ENCODE assay signal across 8 cellular contexts in the genomic region with DNA sequence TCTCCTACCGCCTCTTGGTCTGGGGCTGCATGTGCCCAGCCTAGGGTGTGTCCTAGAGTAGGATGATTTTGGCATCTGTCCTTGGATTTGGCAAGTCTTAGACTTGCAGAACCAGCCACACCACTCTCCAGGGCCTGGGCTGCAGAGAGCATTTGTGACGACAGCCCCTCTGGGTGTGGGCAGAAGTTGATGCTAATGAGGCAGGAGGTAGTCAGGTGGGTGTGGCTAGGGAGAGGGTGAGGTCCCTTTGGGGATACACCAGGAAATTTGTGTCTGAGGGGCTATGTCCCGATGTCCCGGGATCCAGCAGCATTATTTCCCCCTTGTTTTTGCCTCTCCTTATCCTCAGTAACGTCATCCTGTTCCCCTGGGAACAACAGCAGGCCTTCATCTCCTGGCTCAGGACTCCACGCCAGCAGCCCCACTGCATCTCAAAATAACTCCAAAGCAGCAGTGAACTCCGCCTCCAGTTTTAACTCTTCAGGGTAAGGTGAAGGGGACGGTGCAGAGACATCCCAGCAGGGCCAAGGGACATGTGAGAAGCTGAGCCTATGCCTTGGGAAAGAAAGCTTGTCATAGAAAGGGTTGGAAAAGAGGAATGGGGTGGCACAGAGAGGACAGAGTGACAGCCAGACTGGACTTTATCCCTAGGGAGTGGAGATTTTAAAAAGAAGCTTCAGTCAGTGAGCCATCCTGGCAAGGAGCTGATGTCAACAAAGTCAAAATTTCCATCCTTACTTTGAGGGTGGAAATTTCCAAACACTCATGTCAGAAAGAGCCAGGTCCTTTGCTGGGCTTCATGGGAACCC. TPM values are rescaled to one million over a fixed set of nuclear protein-coding genes. Genes with fewer than 3 reads are reported as not detected.
A peak's percentile ranks its signal among the peaks of the same experiment; 100 is the strongest.
DNase-seq lines count a peak whose midpoint lies in the region; ATAC-seq, FAIRE-seq and TF ChIP-seq lines count a peak whose summit lies in the region.
"Had no signal": no experiment of that assay in that cellular context is flagged by ENCODE, and none has a peak within 500 bp of the region (broad histone marks: within the 10 kb centered on the region; RNA-seq: fewer than 3 reads in every experiment).

No MANE protein-coding gene starts in this region.

- H3K4me3 ChIP-seq in IMR-90 (ENCODE audit: insufficient read depth, low read depth, low read length) (no peak overlapping the region), cardiac fibroblast (replicated peaks in 1 of 2; ENCODE audit: low read depth in 2 of 2, low read length in 2 of 2) (no peak overlapping the region), kidney (ENCODE audit: low read length in 2 of 2) (no peak overlapping the region)

- H2BK15ac ChIP-seq in IMR-90 (ENCODE audit: low read depth, low read length), result no peak overlapping the region

- FAIRE-seq in kidney (lab: Jason Lieb, UNC), result no peak

- H4K20me1 ChIP-seq in IMR-90 (ENCODE audit: insufficient read depth, low read length), result no peaks in the 10 kb centered on the region

- no peak overlapping the region for H2BK5ac ChIP-seq in IMR-90 (ENCODE audit: low read depth, low read length, poor library complexity, severe bottlenecking)

- H3K36me3 ChIP-seq in IMR-90 (ENCODE audit: control insufficient read depth, insufficient read depth, low read length), result no peaks in the 10 kb centered on the region
- H3K36me3 ChIP-seq in kidney (ENCODE audit: control insufficient read depth in 1 of 2, insufficient read depth in 2 of 2, low read length in 2 of 2), result no peaks in the 10 kb centered on the region

- no peak overlapping the region for H2AK5ac ChIP-seq in IMR-90 (ENCODE audit: low read depth, low read length)

- TF ChIP-seq RAD21 in IMR-90 (IDR thresholded peaks at IDR 0.05; ENCODE audit: low read length), result no peak

- ATAC-seq in IMR-90 (ENCODE audit: low read depth) (peak; percentile 72), GM19397 (IDR thresholded peaks at IDR 0.05; ENCODE audit: unreplicated experiment) (no peak)

- BruUV-seq in IMR-90 (replicated peaks; lab: Mats Ljungman, UMichigan), result no TSS peak

- POLR2A ChIA-PET in IMR-90 (lab: Charles Lee; ENCODE audit: unreplicated experiment), result no interaction called here

- dilution Hi-C loops in IMR-90 (cut with HindIII; ENCODE audit: low sequenced_read_pairs, unreplicated experiment), result no loop called here

- no peak overlapping the region for H4K91ac ChIP-seq in IMR-90 (ENCODE audit: insufficient read depth, low read depth, low read length)

- peaks cover 8% of the 10 kb centered on the region for H3K27me3 ChIP-seq in IMR-90 (ENCODE audit: control insufficient read depth, insufficient read depth, low read length)

- intact Hi-C loops in IMR-90 (cut with micrococcal nuclease), result no loop called here
- intact Hi-C loops in kidney (cut with DNase I), result no loop called here

- H3K14ac ChIP-seq in IMR-90 (replicated peaks; ENCODE audit: low read depth, low read length), result no peak overlapping the region

- H3K9ac ChIP-seq in IMR-90 (ENCODE audit: low read depth, low read length) (no peak overlapping the region), kidney (ENCODE audit: low read length in 2 of 2) (no peak overlapping the region)

- H2BK20ac ChIP-seq in IMR-90 (ENCODE audit: low read depth, low read length), result no peak overlapping the region

- no peak overlapping the region for H3K18ac ChIP-seq in IMR-90 (ENCODE audit: low read depth, low read length)

- no peak overlapping the region for H4K8ac ChIP-seq in IMR-90 (ENCODE audit: low read depth in 2 of 2, low read length in 2 of 2)

- no CpG with 5 or more reads among the region's 8 CpGs for WGBS in IMR-90 (ENCODE audit: extremely low coverage in 2 of 2, insufficient read length in 1 of 2), 2 experiments

- H3K23ac ChIP-seq in IMR-90 (ENCODE audit: low read depth, low read length), result no peak overlapping the region

- no peaks in the 10 kb centered on the region for H3K9me3 ChIP-seq in IMR-90 (ENCODE audit: control insufficient read depth, insufficient read depth, low read length)
- no peaks in the 10 kb centered on the region for H3K9me3 ChIP-seq in kidney (ENCODE audit: control insufficient read depth in 1 of 2, low read length in 2 of 2)

- no peak overlapping the region for H2AK9ac ChIP-seq in IMR-90 (replicated peaks; ENCODE audit: low read depth, low read length, poor library complexity)

- H3K27ac ChIP-seq in IMR-90 (ENCODE audit: insufficient read depth, low read length) (no peak overlapping the region), kidney (ENCODE audit: low read depth in 2 of 2, low read length in 2 of 2) (no peak overlapping the region), temporal lobe (ENCODE audit: low read depth, low read length) (peak overlapping the region; percentile 46)

- H2AFZ ChIP-seq in IMR-90 (replicated peaks; ENCODE audit: low read length, poor library complexity), result peak overlapping the region; percentile 59

- no peak overlapping the region for H3K4me2 ChIP-seq in IMR-90 (ENCODE audit: low read depth, low read length)

- in situ Hi-C loops in IMR-90 (cut with MboI; ENCODE audit: low sequenced_read_pairs), result loop anchor here (25.0 kb wide), 1 partner anchor 370 kb away; no protein-coding TSS in a partner anchor

- CTCF ChIA-PET in IMR-90 (lab: Yijun Ruan, JAX), result interaction anchor here (0.6 to 0.8 kb wide), 2 partner anchors 14 to 75 kb away, joined by 3 to 4 read pairs; no protein-coding TSS in a partner anchor

- H4K5ac ChIP-seq in IMR-90 (ENCODE audit: low read depth, low read length), result no peak overlapping the region

- peaks cover 3% of the 10 kb centered on the region; the same call in 1 of the 2 replicates for H3K4me1 ChIP-seq in IMR-90 (ENCODE audit: control insufficient read depth, insufficient read depth, low read length)
- H3K4me1 ChIP-seq in kidney (ENCODE audit: control insufficient read depth in 1 of 2, insufficient read depth in 1 of 2, low read depth in 1 of 2, low read length in 2 of 2), result no peaks in the 10 kb centered on the region

- H3K4ac ChIP-seq in IMR-90 (ENCODE audit: low read depth, low read length), result no peak overlapping the region

- TF ChIP-seq CTCF in IMR-90 (conservative IDR thresholded peaks at IDR 0.05; ENCODE audit: low read depth, low read length), result no peak
- TF ChIP-seq CTCF in cardiac fibroblast (IDR thresholded peaks at IDR 0.05; ENCODE audit: low read depth, low read length), result no peak
- TF ChIP-seq CTCF in kidney (IDR thresholded peaks at IDR 0.05; ENCODE audit: borderline replicate concordance, extremely low read depth, insufficient read depth), result no peak

- no peak for TF ChIP-seq POLR2A in IMR-90 (IDR thresholded peaks at IDR 0.05; ENCODE audit: low read depth, low read length)

- H3K56ac ChIP-seq in IMR-90 (ENCODE audit: extremely low read depth, insufficient read depth, low read length), result no peak overlapping the region

- no peak overlapping the region for H2BK120ac ChIP-seq in IMR-90 (ENCODE audit: low read depth, low read length)

- no peaks in the 10 kb centered on the region for H3K79me1 ChIP-seq in IMR-90 (ENCODE audit: low read depth in 1 of 2, low read length in 2 of 2)

- DNase-seq in IMR-90 (peak; percentile 29), cardiac fibroblast (ENCODE audit: low read depth in 2 of 2) (peak; percentile 68 to 78), kidney (peak; percentile 91), AG08396 (ENCODE audit: low spot score) (no peak), epidermal melanocyte (ENCODE audit: insufficient read length, low spot score) (no peak)
- DNase-seq: erythroblast had no signal

- H3K9me1 ChIP-seq in IMR-90 (ENCODE audit: insufficient read depth, low read length), result 0 out of 2 replicates have a peak, but pooled peaks cover 3% of the 10 kb centered on the region

TF ChIP-seq in IMR-90, 13 proteins besides CTCF, POLR2A, EP300 and RAD21:
- TF ChIP-seq MXI1 (IDR thresholded peaks at IDR 0.05; ENCODE audit: borderline replicate concordance, low read depth, low read length) (no peak), SMC3 (IDR thresholded peaks at IDR 0.05; ENCODE audit: low read depth, low read length) (no peak), USF2 (IDR thresholded peaks at IDR 0.05; ENCODE audit: low read depth, low read length) (no peak)
- TF ChIP-seq, protein P1, sequence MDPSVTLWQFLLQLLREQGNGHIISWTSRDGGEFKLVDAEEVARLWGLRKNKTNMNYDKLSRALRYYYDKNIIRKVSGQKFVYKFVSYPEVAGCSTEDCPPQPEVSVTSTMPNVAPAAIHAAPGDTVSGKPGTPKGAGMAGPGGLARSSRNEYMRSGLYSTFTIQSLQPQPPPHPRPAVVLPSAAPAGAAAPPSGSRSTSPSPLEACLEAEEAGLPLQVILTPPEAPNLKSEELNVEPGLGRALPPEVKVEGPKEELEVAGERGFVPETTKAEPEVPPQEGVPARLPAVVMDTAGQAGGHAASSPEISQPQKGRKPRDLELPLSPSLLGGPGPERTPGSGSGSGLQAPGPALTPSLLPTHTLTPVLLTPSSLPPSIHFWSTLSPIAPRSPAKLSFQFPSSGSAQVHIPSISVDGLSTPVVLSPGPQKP (IDR thresholded peaks at IDR 0.05; ENCODE audit: borderline replicate concordance, low read depth, low read length), result no peak
TF ChIP-seq in IMR-90: peak in this region for 0.

RNA-seq across cellular contexts. Expression of gene TLCD5, which starts 8.0 kb away (rescaled TPM):
- 11.5 and 11.7 TPM in 2 replicates for total RNA-seq in IMR-90 (2012; rRNA removed)
- 6.8 and 9.5 TPM in 2 replicates for polyA plus RNA-seq in IMR-90 (2012; rRNA removed)
- polyA plus RNA-seq in IMR-90 (2012; cell fraction: cytosol; rRNA removed), result 3.3 and 6.1 TPM in 2 replicates
- 7.4 and 38.8 TPM in 2 replicates for polyA plus RNA-seq in IMR-90 (2012; cell fraction: nucleus; rRNA removed; ENCODE audit: low replicate concordance)
- total RNA-seq in kidney, result 6.0 TPM
- 4.9 TPM for polyA plus RNA-seq in kidney (ENCODE audit: insufficient read depth, low read depth, low replicate concordance)
- 17.0 TPM for total RNA-seq in temporal lobe

RNA-seq across cellular contexts. Expression of gene ARHGEF12, which starts 19.1 kb away (rescaled TPM):
- 115 and 131 TPM in 2 replicates for total RNA-seq in IMR-90 (2012; rRNA removed)
- polyA plus RNA-seq in IMR-90 (2012; rRNA removed), result 20.0 and 25.5 TPM in 2 replicates
- polyA plus RNA-seq in IMR-90 (2012; cell fraction: cytosol; rRNA removed), result 4.8 and 7.0 TPM in 2 replicates
- polyA plus RNA-seq in IMR-90 (2012; cell fraction: nucleus; rRNA removed; ENCODE audit: low replicate concordance), result 4.6 and 29.2 TPM in 2 replicates
- 161 TPM for total RNA-seq in kidney
- 21.1 TPM for polyA plus RNA-seq in kidney (ENCODE audit: insufficient read depth, low read depth, low replicate concordance)
- total RNA-seq in temporal lobe, result 180 TPM

Comparison
In these comparisons a context has a peak if more than half of its experiments do, and no peak if none do; other contexts are left out.
1. DNase-seq: peak in IMR-90 (single experiment), cardiac fibroblast (2 of 2) and kidney (single experiment); none in AG08396 (single experiment) and epidermal melanocyte (single experiment).